ENCODE assay signal across 18 cellular contexts in genomic region chr4:4625488-4625887, GRCh38.
DNase-seq lines count a peak whose midpoint lies in the region; ATAC-seq and TF ChIP-seq lines count a peak whose summit lies in the region.
"Had no signal": no experiment of that assay in that cellular context is flagged by ENCODE, and none has a peak within 500 bp of the region (broad histone marks: within the 10 kb centered on the region; RNA-seq: fewer than 3 reads in every experiment).

No MANE protein-coding gene starts in this region.

- no peak overlapping the region for H3K4me3 Mint-ChIP-seq in neural crest cell
- H3K4me3 Mint-ChIP-seq: CD8-positive, alpha-beta T cell had no signal

- peaks cover 4% of the 10 kb centered on the region for H3K36me3 Mint-ChIP-seq in neural crest cell (ENCODE audit: low read depth)

- no peak for TF ChIP-seq CTCF in cardiac fibroblast (IDR thresholded peaks at IDR 0.05; ENCODE audit: low read depth, low read length)
- no peak for TF ChIP-seq CTCF in neural crest cell (conservative IDR thresholded peaks at IDR 0.05)

- peaks cover 30% of the 10 kb centered on the region for H3K4me1 Mint-ChIP-seq in neural crest cell

- no peaks in the 10 kb centered on the region for H3K27me3 Mint-ChIP-seq in neural crest cell (ENCODE audit: low read depth)

- DNase-seq in EL (peak; percentile 98), NCI-H524 treated with DMSO at 0.1 percent for 48 hours (lab: John Stamatoyannopoulos, UW) (peak; percentile 11), cardiac fibroblast (ENCODE audit: low read depth in 2 of 2) (peak; percentile 7 to 41), neural crest cell (ENCODE audit: low read depth, low spot score) (no peak), pons (ENCODE audit: low spot score) (no peak), globus pallidus (ENCODE audit: low spot score) (no peak)
- DNase-seq: activated CD4-positive, alpha-beta T cell treated with anti-CD3 and anti-CD28 coated beads for 4 hours; activated naive CD4-positive, alpha-beta T cell treated with anti-CD3 and anti-CD28 coated beads, Interleukin-2, amount 50 U/mL, for 16 hours; CD8-positive, alpha-beta T cell; effector memory CD4-positive, alpha-beta T cell; kidney; NCI-H2029 treated with DMSO at 0.1 percent for 48 hours; NCI-H748 treated with DMSO at 0.1 percent for 48 hours; RPMI8226; stimulated activated naive CD4-positive, alpha-beta T cell treated with Interleukin-2 at 50 U/mL for 16 hours; T-helper 2 cell had no signal

- H3K9me3 Mint-ChIP-seq in neural crest cell: no peaks in the 10 kb centered on the region

- H3K27ac Mint-ChIP-seq in neural crest cell (ENCODE audit: unreplicated experiment): peak overlapping the region; percentile 10
- H3K27ac Mint-ChIP-seq: CD8-positive, alpha-beta T cell had no signal

- H3K4me3 ChIP-seq in cardiac fibroblast (replicated peaks in 1 of 2; ENCODE audit: low read depth in 2 of 2, low read length in 2 of 2): no peak overlapping the region
- H3K4me3 ChIP-seq: vagina had no signal

- ATAC-seq in GM18511 (IDR thresholded peaks at IDR 0.05; ENCODE audit: unreplicated experiment): no peak
- ATAC-seq: CD8-positive, alpha-beta T cell had no signal

Comparison
In these comparisons a context has a peak if more than half of its experiments do, and no peak if none do; other contexts are left out.
1. DNase-seq: peak in EL (single experiment), NCI-H524 treated with DMSO at 0.1 percent for 48 hours (single experiment) and cardiac fibroblast (2 of 2); none in neural crest cell (single experiment), pons (single experiment) and globus pallidus (single experiment).